Comparison of ENCODE assay signal across 16 cellular contexts in genomic region chr11:94350850-94351563, GRCh38. TPM values are rescaled to one million over a fixed set of nuclear protein-coding genes. Genes with fewer than 3 reads are reported as not detected.
"Had no signal": no experiment of that assay in that cellular context is flagged by ENCODE, and none has a peak within 500 bp of the region (broad histone marks: within the 10 kb centered on the region; RNA-seq: fewer than 3 reads in every experiment).

No MANE protein-coding gene starts in this region.

RNA-seq across cellular contexts. Expression of gene IZUMO1R, which starts 46.6 kb away (rescaled TPM):
- total RNA-seq: activated CD4-positive, alpha-beta memory T cell treated with anti-CD3 and anti-CD28 coated beads, Interleukin-2, amount 10 ng/mL, durations not matched to agents 7 days and 5 days; activated CD4-positive, alpha-beta T cell treated with anti-CD3 and anti-CD28 coated beads for 36 hours; activated CD4-positive, alpha-beta T cell treated with anti-CD3 and anti-CD28 coated beads, Interleukin-2, amount 10 ng/mL, durations not matched to agents 7 days and 5 days; activated CD8-positive, alpha-beta memory T cell treated with anti-CD3 and anti-CD28 coated beads, Interleukin-2, amount 10 ng/mL, durations not matched to agents 7 days and 5 days; activated CD8-positive, alpha-beta T cell treated with anti-CD3 and anti-CD28 coated beads, Interleukin-2, amount 10 ng/mL, durations not matched to agents 7 days and 5 days; activated naive CD8-positive, alpha-beta T cell treated with anti-CD3 and anti-CD28 coated beads, Interleukin-2, amount 10 ng/mL, durations not matched to agents 7 days and 5 days; activated T-helper 2 cell treated with anti-CD3 and anti-CD28 coated beads, Interferon-gamma antibody, Interleukin-2, Interleukin-4, amounts not matched to agents 10 μg/mL and 5 μg/mL and 100 μg/mL, durations not matched to agents 14 hours and 24 hours and 36 hours; ascending aorta; bronchial epithelial cell; cardiac muscle cell; T-cell; T-helper 1 cell treated with Interleukin-12 subunit alpha and Interleukin-12 subunit beta and Interleukin-4 antibody, amounts not matched to agents 30 ng/mL and 1 ng/mL, for 36 hours; T-helper 17 cell; T-helper 2 cell treated with Interferon-gamma antibody and Interleukin-4, amounts not matched to agents 100 ng/mL and 5 ng/mL, for 36 hours; WTC11 had no signal
- polyA plus RNA-seq: adipose tissue, cardiac muscle cell had no signal

RNA-seq across cellular contexts. Expression of gene GPR83, which starts 50.2 kb away (rescaled TPM):
- total RNA-seq: activated CD8-positive, alpha-beta T cell treated with anti-CD3 and anti-CD28 coated beads, Interleukin-2, amount 10 ng/mL, durations not matched to agents 7 days and 5 days; activated T-helper 2 cell treated with anti-CD3 and anti-CD28 coated beads, Interferon-gamma antibody, Interleukin-2, Interleukin-4, amounts not matched to agents 10 μg/mL and 5 μg/mL and 100 μg/mL, durations not matched to agents 14 hours and 24 hours and 36 hours; ascending aorta had no signal
- polyA plus RNA-seq: cardiac muscle cell had no signal
